ENCODE assay signal across 15 cellular contexts in genomic region chr12:124085419-124085818, GRCh38.
"Had no signal": no experiment of that assay in that cellular context is flagged by ENCODE, and none has a peak within 500 bp of the region (broad histone marks: within the 10 kb centered on the region; RNA-seq: fewer than 3 reads in every experiment).

No MANE protein-coding gene starts in this region.

- H3K9me3 Mint-ChIP-seq: natural killer cell treated with Interleukin-12 subunit alpha and Interleukin-12 subunit beta and Interleukin-15 and Interleukin-18, amount 100 ng/mL, for 72 hours had no signal

- H3K4me2 ChIP-seq: hepatocyte had no signal

- ATAC-seq: foreskin keratinocyte; natural killer cell treated with Interleukin-12 subunit alpha and Interleukin-12 subunit beta and Interleukin-15 and Interleukin-18, amount 100 ng/mL, for 72 hours; right cardiac atrium had no signal

- H3K36me3 Mint-ChIP-seq: natural killer cell treated with Interleukin-12 subunit alpha and Interleukin-12 subunit beta and Interleukin-15 and Interleukin-18, amount 100 ng/mL, for 72 hours had no signal

- DNase-seq: colonic mucosa; dermis blood vessel endothelial cell; erythroblast; foreskin keratinocyte; kidney glomerular epithelial cell; posterior cingulate gyrus; right cardiac atrium; small intestine; stimulated activated CD4-positive, alpha-beta T cell treated with anti-CD3 and anti-CD28 coated beads, Interleukin-12 subunit alpha, Interleukin-12 subunit beta, amount 100 ng/mL, for 4 hours; stimulated activated naive CD4-positive, alpha-beta T cell; stomach; substantia nigra; trophoblast cell had no signal

- H3K36me3 ChIP-seq: colonic mucosa, stomach had no signal

- H3K4me3 ChIP-seq: colonic mucosa, hepatocyte, stomach had no signal

- H3K79me2 ChIP-seq: hepatocyte had no signal

- H3K27me3 ChIP-seq: colonic mucosa, hepatocyte, stomach had no signal

- H3K4me1 ChIP-seq: colonic mucosa, foreskin keratinocyte had no signal

- H3K4me3 Mint-ChIP-seq: natural killer cell treated with Interleukin-12 subunit alpha and Interleukin-12 subunit beta and Interleukin-15 and Interleukin-18, amount 100 ng/mL, for 72 hours had no signal

- H2AFZ ChIP-seq: hepatocyte had no signal

- H3K27me3 Mint-ChIP-seq: natural killer cell treated with Interleukin-12 subunit alpha and Interleukin-12 subunit beta and Interleukin-15 and Interleukin-18, amount 100 ng/mL, for 72 hours had no signal

- H3K27ac ChIP-seq: colonic mucosa, foreskin keratinocyte, hepatocyte, stomach had no signal

- H3K27ac Mint-ChIP-seq: natural killer cell treated with Interleukin-12 subunit alpha and Interleukin-12 subunit beta and Interleukin-15 and Interleukin-18, amount 100 ng/mL, for 72 hours had no signal
